6 cellular contexts compared by ENCODE assay signal in genomic region chr10:106132956-106133355, GRCh38.
"Had no signal": no experiment of that assay in that cellular context is flagged by ENCODE, and none has a peak within 500 bp of the region (broad histone marks: within the 10 kb centered on the region; RNA-seq: fewer than 3 reads in every experiment).

No MANE protein-coding gene starts in this region.

- H3K27me3 Mint-ChIP-seq: IgD-negative memory B cell had no signal

- H3K4me3 Mint-ChIP-seq: IgD-negative memory B cell had no signal

- ATAC-seq: HepG2, K562 had no signal

- DNase-seq: IMR-90, KBM-7 had no signal

- H3K27ac Mint-ChIP-seq: IgD-negative memory B cell had no signal

- H3K36me3 Mint-ChIP-seq: IgD-negative memory B cell had no signal

- H3K27ac ChIP-seq: HL-60 had no signal

- H3K4me3 ChIP-seq: K562 had no signal
